ENCODE assay signal across 9 cellular contexts in the genomic region with DNA sequence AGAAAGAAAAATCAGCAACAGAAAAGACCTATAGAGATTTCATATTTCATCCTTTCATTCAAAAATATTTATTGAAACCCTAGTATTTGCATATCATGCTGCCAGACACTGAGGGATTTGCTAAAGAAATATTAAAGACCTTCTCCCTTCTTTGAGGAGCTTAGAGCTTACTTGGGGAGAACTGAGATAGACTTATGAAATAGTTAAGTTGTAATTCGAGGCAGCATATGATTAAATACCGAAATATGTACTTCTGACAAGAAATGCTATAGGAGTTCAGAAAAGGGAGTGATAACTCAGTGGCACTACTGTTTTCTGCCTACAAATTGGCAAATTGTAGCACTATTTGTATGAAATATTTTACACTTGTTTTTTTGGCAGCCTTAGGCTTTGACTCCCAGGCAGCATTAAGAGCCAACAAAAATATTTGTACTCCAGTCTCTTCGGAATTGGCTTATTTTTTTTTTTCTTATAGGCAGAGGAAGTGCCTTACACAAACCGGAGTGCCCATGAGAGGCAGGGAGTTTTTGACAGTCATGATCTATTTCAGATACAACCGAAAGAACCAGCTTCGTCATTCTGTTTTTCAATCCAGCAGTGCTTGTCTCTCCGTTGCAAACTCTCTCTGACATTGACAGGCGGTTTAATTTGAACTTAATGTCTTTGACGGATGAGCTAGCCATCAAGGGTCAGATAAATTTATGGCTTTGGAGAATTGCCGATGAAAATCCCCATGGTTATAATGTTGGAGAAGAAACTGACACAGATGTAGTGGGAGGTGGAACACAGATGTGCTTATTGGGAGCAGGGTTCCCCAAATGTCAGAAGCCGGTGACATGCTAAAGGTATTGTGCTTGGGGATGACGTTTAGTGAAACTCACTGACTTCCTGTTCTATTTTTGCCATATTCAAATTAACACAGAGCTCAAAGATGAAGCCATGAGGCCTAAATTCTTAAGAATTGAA. TPM values are rescaled to one million over a fixed set of nuclear protein-coding genes. Genes with fewer than 3 reads are reported as not detected.
DNase-seq lines count a peak whose midpoint lies in the region; ATAC-seq and TF ChIP-seq lines count a peak whose summit lies in the region.
"Had no signal": no experiment of that assay in that cellular context is flagged by ENCODE, and none has a peak within 500 bp of the region (broad histone marks: within the 10 kb centered on the region; RNA-seq: fewer than 3 reads in every experiment).

No MANE protein-coding gene starts in this region.

- peaks cover 6% of the 10 kb centered on the region for H3K36me3 Mint-ChIP-seq in CD8-positive, alpha-beta T cell
- peaks cover 5% of the 10 kb centered on the region for H3K36me3 Mint-ChIP-seq in IgD-negative memory B cell
- peaks cover 9% of the 10 kb centered on the region for H3K36me3 Mint-ChIP-seq in activated naive CD4-positive, alpha-beta T cell treated with anti-CD3 and anti-CD28 coated beads, Interleukin-2, amount 50 U/mL, for 24 hours

- no peaks in the 10 kb centered on the region for H3K9me3 ChIP-seq in CD8-positive, alpha-beta T cell (ENCODE audit: low read length)
- no peaks in the 10 kb centered on the region for H3K9me3 ChIP-seq in tibial artery

- peaks cover 50% of the 10 kb centered on the region for H3K4me1 ChIP-seq in CD8-positive, alpha-beta T cell (ENCODE audit: insufficient read depth, low read length)
- peaks cover 0 to 15% (median 12%) of the 10 kb centered on the region in 4 donors for H3K4me1 ChIP-seq in tibial artery

- H3K9me3 Mint-ChIP-seq in CD8-positive, alpha-beta T cell = peaks cover 2% of the 10 kb centered on the region
- peaks cover 0 to 3% (median 0%) of the 10 kb centered on the region in 3 donors for H3K9me3 Mint-ChIP-seq in IgD-negative memory B cell
- no peaks in the 10 kb centered on the region for H3K9me3 Mint-ChIP-seq in activated naive CD4-positive, alpha-beta T cell treated with anti-CD3 and anti-CD28 coated beads, Interleukin-2, amount 50 U/mL, for 24 hours

- peaks cover 59% of the 10 kb centered on the region for H3K4me1 Mint-ChIP-seq in CD8-positive, alpha-beta T cell (ENCODE audit: low read depth)
- peaks cover 48 to 55% (median 55%) of the 10 kb centered on the region in 3 donors for H3K4me1 Mint-ChIP-seq in IgD-negative memory B cell
- peaks cover 65% of the 10 kb centered on the region for H3K4me1 Mint-ChIP-seq in activated naive CD4-positive, alpha-beta T cell treated with anti-CD3 and anti-CD28 coated beads, Interleukin-2, amount 50 U/mL, for 24 hours

- peak; percentile 83 for ATAC-seq in CD8-positive, alpha-beta T cell
- peak; percentile 71 for ATAC-seq in GM21367 (IDR thresholded peaks at IDR 0.05; ENCODE audit: unreplicated experiment)

- no peak for TF ChIP-seq CTCF in CD8-positive, alpha-beta T cell (IDR thresholded peaks at IDR 0.05)
- no peak for TF ChIP-seq CTCF in tibial artery (IDR thresholded peaks at IDR 0.05)

- H3K4me3 ChIP-seq in CD8-positive, alpha-beta T cell (ENCODE audit: low read depth, low read length) = peak overlapping the region; percentile 36
- peak overlapping the region; percentile 19 to 37 for H3K4me3 ChIP-seq in tibial artery

- H3K27me3 Mint-ChIP-seq in CD8-positive, alpha-beta T cell (ENCODE audit: low read depth) = no peaks in the 10 kb centered on the region
- no peaks in the 10 kb centered on the region for H3K27me3 Mint-ChIP-seq in IgD-negative memory B cell
- no peaks in the 10 kb centered on the region for H3K27me3 Mint-ChIP-seq in activated naive CD4-positive, alpha-beta T cell treated with anti-CD3 and anti-CD28 coated beads, Interleukin-2, amount 50 U/mL, for 24 hours
- H3K27me3 Mint-ChIP-seq: brain had no signal

- DNase-seq in CD8-positive, alpha-beta T cell = peak in 4 of 7 experiments; percentile 11 to 55 (median 24)
- DNase-seq in medulla oblongata (ENCODE audit: extremely low spot score) (peak; percentile 30), tibial artery (no peak), posterior cingulate gyrus (no peak), DMS 273 (lab: John Stamatoyannopoulos, UW; ENCODE audit: unreplicated experiment) (no peak)

- CTCF ChIA-PET in CD8-positive, alpha-beta T cell (lab: Charles Lee) = no interaction called here

- peak overlapping the region; percentile 79 for H3K4me3 Mint-ChIP-seq in CD8-positive, alpha-beta T cell
- H3K4me3 Mint-ChIP-seq in IgD-negative memory B cell = peak overlapping the region; percentile 81 to 93 (median 86)
- peak overlapping the region; percentile 83 for H3K4me3 Mint-ChIP-seq in activated naive CD4-positive, alpha-beta T cell treated with anti-CD3 and anti-CD28 coated beads, Interleukin-2, amount 50 U/mL, for 24 hours
- H3K4me3 Mint-ChIP-seq: brain had no signal

- POLR2A ChIA-PET in CD8-positive, alpha-beta T cell (lab: Charles Lee) = interaction anchor here (0.5 to 1.6 kb wide), 10 partner anchors 10 to 1340 kb away, joined by 3 to 7 read pairs (median 3); no protein-coding TSS in a partner anchor

- intact Hi-C loops in CD8-positive, alpha-beta T cell (cut with DNase I, micrococcal nuclease) = loop anchor here (1.0 to 10.0 kb wide), 7 partner anchors 55 to 530 kb away; a partner anchor contains a TSS
- intact Hi-C loops in tibial artery (cut with DNase I; ENCODE audit: low total_unique reads) = no loop called here
- intact Hi-C loops in posterior cingulate gyrus (cut with DNase I) = no loop called here

- no peaks in the 10 kb centered on the region for H3K27me3 ChIP-seq in CD8-positive, alpha-beta T cell (ENCODE audit: insufficient read depth, low read length)
- H3K27me3 ChIP-seq in tibial artery = no peaks in the 10 kb centered on the region

- H3K27ac ChIP-seq in CD8-positive, alpha-beta T cell (ENCODE audit: low read depth, low read length) = peak overlapping the region; percentile 48
- peak overlapping the region; percentile 69 to 73 for H3K27ac ChIP-seq in tibial artery

- H3K36me3 ChIP-seq in CD8-positive, alpha-beta T cell (ENCODE audit: insufficient read depth, low read length) = no peaks in the 10 kb centered on the region
- H3K36me3 ChIP-seq in tibial artery = no peaks in the 10 kb centered on the region

- H3K27ac Mint-ChIP-seq in CD8-positive, alpha-beta T cell = peak overlapping the region; percentile 94
- H3K27ac Mint-ChIP-seq in IgD-negative memory B cell = peak overlapping the region; percentile 96 to 98 (median 96)
- peak overlapping the region; percentile 99 for H3K27ac Mint-ChIP-seq in activated naive CD4-positive, alpha-beta T cell treated with anti-CD3 and anti-CD28 coated beads, Interleukin-2, amount 50 U/mL, for 24 hours

RNA-seq across cellular contexts. Expression of a gene that starts 59.4 kb away (rescaled TPM):
- total RNA-seq in CD8-positive, alpha-beta T cell = 1 to 10 TPM; 6.0 to 7.7 TPM
- 6.6 TPM for polyA plus RNA-seq in IgD-negative memory B cell

Comparison
In these comparisons a context has a peak if more than half of its experiments do, and no peak if none do; other contexts are left out.
1. DNase-seq: peak in CD8-positive, alpha-beta T cell (4 of 7) and medulla oblongata (single experiment); none in tibial artery (0 of 2), posterior cingulate gyrus (0 of 10) and DMS 273 (single experiment).
2. intact Hi-C loops: an anchor here in CD8-positive, alpha-beta T cell (1.0 to 10.0 kb wide); none called in tibial artery and posterior cingulate gyrus.
3. Peak in every context shown above with its lines, with median percentiles within 50 percentile points of each other: H3K27ac Mint-ChIP-seq and H3K4me3 Mint-ChIP-seq.